ENCODE assay signal across 7 cellular contexts in the genomic region with DNA sequence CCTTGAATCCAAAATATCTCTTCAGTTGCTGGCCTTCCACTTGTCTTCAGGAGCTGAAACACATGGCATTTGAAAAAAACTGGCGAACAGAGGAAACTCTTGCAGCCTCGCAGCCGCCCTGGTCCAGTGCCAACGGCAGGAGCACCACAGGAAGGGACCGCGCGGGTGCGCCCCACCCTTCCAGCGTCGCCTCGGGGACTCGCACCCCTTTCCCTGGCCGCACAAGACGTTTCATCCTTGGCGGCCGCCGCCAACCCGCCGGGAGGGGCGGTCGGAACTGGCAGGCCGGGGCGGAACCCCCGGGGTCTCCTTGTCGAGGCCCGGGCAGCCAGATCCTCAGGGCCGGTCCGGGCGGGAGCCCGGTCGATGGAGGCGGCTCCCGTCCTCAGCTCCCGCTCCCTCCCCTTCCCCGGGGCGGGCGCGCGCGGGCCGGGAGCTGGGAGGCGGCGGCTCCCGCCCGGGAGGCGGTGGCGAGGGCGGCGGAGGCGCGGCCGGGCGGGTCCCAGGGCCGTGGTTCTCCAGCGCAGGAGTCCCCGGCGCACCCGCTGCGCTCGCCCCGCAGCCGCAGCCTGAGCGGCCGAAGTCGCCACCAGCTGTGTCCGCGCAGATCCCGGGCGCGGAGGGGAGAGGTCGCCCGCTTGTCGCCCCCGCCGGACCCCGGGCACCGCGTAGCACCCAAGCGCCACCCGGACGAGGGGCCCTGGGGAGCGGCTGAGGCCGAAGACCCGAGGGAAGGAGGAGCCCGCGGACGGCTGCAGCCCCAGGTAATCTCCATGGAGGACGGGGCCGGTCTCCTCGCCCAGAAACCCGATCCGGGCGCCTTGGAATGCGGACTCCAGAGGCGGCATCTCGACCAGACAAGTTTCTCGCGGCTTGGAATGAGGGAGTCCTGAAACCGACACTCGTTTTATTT. TPM values are rescaled to one million over a fixed set of nuclear protein-coding genes. Genes with fewer than 3 reads are reported as not detected.
A peak's percentile ranks its signal among the peaks of the same experiment; 100 is the strongest.
DNase-seq lines count a peak whose midpoint lies in the region; ATAC-seq and TF ChIP-seq lines count a peak whose summit lies in the region.

No MANE protein-coding gene starts in this region.

- ATAC-seq in WTC11 = peak; percentile 83

- POLR2A ChIA-PET in WTC11 (lab: Charles Lee) = no interaction called here

- H3K4me3 Mint-ChIP-seq in WTC11 (peak overlapping the region; percentile 79), osteocyte (ENCODE audit: unreplicated experiment) (peak overlapping the region; percentile 81)

- H3K27ac Mint-ChIP-seq in WTC11 = no peak overlapping the region
- peak overlapping the region; percentile 72 for H3K27ac Mint-ChIP-seq in osteocyte (ENCODE audit: unreplicated experiment)

- H3K36me3 Mint-ChIP-seq in WTC11 = no peaks in the 10 kb centered on the region
- no peaks in the 10 kb centered on the region for H3K36me3 Mint-ChIP-seq in osteocyte (ENCODE audit: unreplicated experiment)

- DNase-seq in GM03348 (ENCODE audit: low spot score) = peak; percentile 64
- peak; percentile 22 to 29 for DNase-seq in Kasumi-1 (lab: John Stamatoyannopoulos, UW)
- DNase-seq in WTC11 (ENCODE audit: low spot score) = peak; percentile 76
- DNase-seq in glomerular visceral epithelial cell (ENCODE audit: extremely low spot score) = peak; percentile 80
- peak; percentile 88 for DNase-seq in osteocyte (ENCODE audit: extremely low spot score, unreplicated experiment)
- DNase-seq in cerebellar nuclear complex (lab: John Stamatoyannopoulos, UW) = no peak
- DNase-seq in DMS153 treated with DMSO at 0.1 percent for 48 hours (lab: John Stamatoyannopoulos, UW; ENCODE audit: unreplicated experiment) = no peak

- no peak for TF ChIP-seq CTCF in WTC11 (IDR thresholded peaks at IDR 0.05)
- no peak for TF ChIP-seq CTCF in osteocyte (IDR thresholded peaks at IDR 0.05)

- H3K9me3 Mint-ChIP-seq in WTC11 = no peaks in the 10 kb centered on the region
- no peaks in the 10 kb centered on the region for H3K9me3 Mint-ChIP-seq in osteocyte (ENCODE audit: unreplicated experiment)

- H3K27me3 Mint-ChIP-seq in WTC11 (ENCODE audit: low read depth) (peaks cover 16% of the 10 kb centered on the region), osteocyte (ENCODE audit: unreplicated experiment) (peaks cover 7% of the 10 kb centered on the region)

- H3K4me1 Mint-ChIP-seq in WTC11 = peaks cover 15% of the 10 kb centered on the region
- peaks cover 16% of the 10 kb centered on the region for H3K4me1 Mint-ChIP-seq in osteocyte (ENCODE audit: unreplicated experiment)

- CTCF ChIA-PET in WTC11 (lab: Charles Lee) = interaction anchor here (0.5 to 1.8 kb wide), 11 partner anchors 14 to 899 kb away, joined by 3 to 9 read pairs (median 4); no protein-coding TSS in a partner anchor

TF ChIP-seq in WTC11, 78 proteins besides CTCF, POLR2A, EP300 and RAD21 (continues in another document):
- TF ChIP-seq ZNF671 (CRISPR knock-in tag; IDR thresholded peaks at IDR 0.05) = no peak
- TF ChIP-seq, protein P1, sequence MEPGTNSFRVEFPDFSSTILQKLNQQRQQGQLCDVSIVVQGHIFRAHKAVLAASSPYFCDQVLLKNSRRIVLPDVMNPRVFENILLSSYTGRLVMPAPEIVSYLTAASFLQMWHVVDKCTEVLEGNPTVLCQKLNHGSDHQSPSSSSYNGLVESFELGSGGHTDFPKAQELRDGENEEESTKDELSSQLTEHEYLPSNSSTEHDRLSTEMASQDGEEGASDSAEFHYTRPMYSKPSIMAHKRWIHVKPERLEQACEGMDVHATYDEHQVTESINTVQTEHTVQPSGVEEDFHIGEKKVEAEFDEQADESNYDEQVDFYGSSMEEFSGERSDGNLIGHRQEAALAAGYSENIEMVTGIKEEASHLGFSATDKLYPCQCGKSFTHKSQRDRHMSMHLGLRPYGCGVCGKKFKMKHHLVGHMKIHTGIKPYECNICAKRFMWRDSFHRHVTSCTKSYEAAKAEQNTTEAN (CRISPR knock-in tag; IDR thresholded peaks at IDR 0.05) = 0 out of 2 replicates have a peak, but pooled peaks have one; percentile 36
- TF ChIP-seq ATF1 (CRISPR knock-in tag; IDR thresholded peaks at IDR 0.05) = no peak
- TF ChIP-seq TEAD1 (CRISPR knock-in tag; IDR thresholded peaks at IDR 0.05) = no peak
- TF ChIP-seq, protein P2, sequence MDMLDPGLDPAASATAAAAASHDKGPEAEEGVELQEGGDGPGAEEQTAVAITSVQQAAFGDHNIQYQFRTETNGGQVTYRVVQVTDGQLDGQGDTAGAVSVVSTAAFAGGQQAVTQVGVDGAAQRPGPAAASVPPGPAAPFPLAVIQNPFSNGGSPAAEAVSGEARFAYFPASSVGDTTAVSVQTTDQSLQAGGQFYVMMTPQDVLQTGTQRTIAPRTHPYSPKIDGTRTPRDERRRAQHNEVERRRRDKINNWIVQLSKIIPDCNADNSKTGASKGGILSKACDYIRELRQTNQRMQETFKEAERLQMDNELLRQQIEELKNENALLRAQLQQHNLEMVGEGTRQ (CRISPR knock-in tag; IDR thresholded peaks at IDR 0.05) = no peak; the same call in 1 of the 2 replicates
- no peak for TF ChIP-seq ZNF219 (CRISPR knock-in tag; IDR thresholded peaks at IDR 0.05; ENCODE audit: borderline replicate concordance)
- TF ChIP-seq NFE2L1 (CRISPR knock-in tag; IDR thresholded peaks at IDR 0.05) = no peak
- TF ChIP-seq IRF2 (CRISPR knock-in tag; IDR thresholded peaks at IDR 0.05; ENCODE audit: borderline replicate concordance, low read depth) = no peak
- TF ChIP-seq, protein P3, sequence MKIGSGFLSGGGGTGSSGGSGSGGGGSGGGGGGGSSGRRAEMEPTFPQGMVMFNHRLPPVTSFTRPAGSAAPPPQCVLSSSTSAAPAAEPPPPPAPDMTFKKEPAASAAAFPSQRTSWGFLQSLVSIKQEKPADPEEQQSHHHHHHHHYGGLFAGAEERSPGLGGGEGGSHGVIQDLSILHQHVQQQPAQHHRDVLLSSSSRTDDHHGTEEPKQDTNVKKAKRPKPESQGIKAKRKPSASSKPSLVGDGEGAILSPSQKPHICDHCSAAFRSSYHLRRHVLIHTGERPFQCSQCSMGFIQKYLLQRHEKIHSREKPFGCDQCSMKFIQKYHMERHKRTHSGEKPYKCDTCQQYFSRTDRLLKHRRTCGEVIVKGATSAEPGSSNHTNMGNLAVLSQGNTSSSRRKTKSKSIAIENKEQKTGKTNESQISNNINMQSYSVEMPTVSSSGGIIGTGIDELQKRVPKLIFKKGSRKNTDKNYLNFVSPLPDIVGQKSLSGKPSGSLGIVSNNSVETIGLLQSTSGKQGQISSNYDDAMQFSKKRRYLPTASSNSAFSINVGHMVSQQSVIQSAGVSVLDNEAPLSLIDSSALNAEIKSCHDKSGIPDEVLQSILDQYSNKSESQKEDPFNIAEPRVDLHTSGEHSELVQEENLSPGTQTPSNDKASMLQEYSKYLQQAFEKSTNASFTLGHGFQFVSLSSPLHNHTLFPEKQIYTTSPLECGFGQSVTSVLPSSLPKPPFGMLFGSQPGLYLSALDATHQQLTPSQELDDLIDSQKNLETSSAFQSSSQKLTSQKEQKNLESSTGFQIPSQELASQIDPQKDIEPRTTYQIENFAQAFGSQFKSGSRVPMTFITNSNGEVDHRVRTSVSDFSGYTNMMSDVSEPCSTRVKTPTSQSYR (CRISPR knock-in tag; IDR thresholded peaks at IDR 0.05) = no peak
- TF ChIP-seq JUN (CRISPR knock-in tag; IDR thresholded peaks at IDR 0.05) = no peak
- TF ChIP-seq CREM (CRISPR knock-in tag; IDR thresholded peaks at IDR 0.05) = peak; percentile 62; the same call in 1 of the 2 replicates
- TF ChIP-seq, protein P4, sequence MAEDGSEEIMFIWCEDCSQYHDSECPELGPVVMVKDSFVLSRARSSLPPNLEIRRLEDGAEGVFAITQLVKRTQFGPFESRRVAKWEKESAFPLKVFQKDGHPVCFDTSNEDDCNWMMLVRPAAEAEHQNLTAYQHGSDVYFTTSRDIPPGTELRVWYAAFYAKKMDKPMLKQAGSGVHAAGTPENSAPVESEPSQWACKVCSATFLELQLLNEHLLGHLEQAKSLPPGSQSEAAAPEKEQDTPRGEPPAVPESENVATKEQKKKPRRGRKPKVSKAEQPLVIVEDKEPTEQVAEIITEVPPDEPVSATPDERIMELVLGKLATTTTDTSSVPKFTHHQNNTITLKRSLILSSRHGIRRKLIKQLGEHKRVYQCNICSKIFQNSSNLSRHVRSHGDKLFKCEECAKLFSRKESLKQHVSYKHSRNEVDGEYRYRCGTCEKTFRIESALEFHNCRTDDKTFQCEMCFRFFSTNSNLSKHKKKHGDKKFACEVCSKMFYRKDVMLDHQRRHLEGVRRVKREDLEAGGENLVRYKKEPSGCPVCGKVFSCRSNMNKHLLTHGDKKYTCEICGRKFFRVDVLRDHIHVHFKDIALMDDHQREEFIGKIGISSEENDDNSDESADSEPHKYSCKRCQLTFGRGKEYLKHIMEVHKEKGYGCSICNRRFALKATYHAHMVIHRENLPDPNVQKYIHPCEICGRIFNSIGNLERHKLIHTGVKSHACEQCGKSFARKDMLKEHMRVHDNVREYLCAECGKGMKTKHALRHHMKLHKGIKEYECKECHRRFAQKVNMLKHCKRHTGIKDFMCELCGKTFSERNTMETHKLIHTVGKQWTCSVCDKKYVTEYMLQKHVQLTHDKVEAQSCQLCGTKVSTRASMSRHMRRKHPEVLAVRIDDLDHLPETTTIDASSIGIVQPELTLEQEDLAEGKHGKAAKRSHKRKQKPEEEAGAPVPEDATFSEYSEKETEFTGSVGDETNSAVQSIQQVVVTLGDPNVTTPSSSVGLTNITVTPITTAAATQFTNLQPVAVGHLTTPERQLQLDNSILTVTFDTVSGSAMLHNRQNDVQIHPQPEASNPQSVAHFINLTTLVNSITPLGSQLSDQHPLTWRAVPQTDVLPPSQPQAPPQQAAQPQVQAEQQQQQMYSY (CRISPR knock-in tag; IDR thresholded peaks at IDR 0.05) = no peak
- TF ChIP-seq SMAD4 (CRISPR knock-in tag; IDR thresholded peaks at IDR 0.05) = no peak
- TF ChIP-seq GRHL2 (CRISPR knock-in tag; IDR thresholded peaks at IDR 0.05; ENCODE audit: insufficient replicate concordance, severe bottlenecking) = no peak
- 0 out of 2 replicates have a peak, but pooled peaks have one; percentile 56 for TF ChIP-seq EMX1 (CRISPR knock-in tag; IDR thresholded peaks at IDR 0.05)
- TF ChIP-seq, protein P5, sequence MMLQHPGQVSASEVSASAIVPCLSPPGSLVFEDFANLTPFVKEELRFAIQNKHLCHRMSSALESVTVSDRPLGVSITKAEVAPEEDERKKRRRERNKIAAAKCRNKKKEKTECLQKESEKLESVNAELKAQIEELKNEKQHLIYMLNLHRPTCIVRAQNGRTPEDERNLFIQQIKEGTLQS (CRISPR knock-in tag; conservative IDR thresholded peaks at IDR 0.05) = no peak

RNA-seq across cellular contexts. Expression of a gene that starts 0.9 kb away (rescaled TPM):
- total RNA-seq in WTC11 (2021) = 0.30 to 0.39 TPM (median 0.37 TPM) in 3 replicates
- 3.2 and 3.6 TPM in 2 replicates for total RNA-seq in osteocyte

Comparison
In these comparisons a context has a peak if more than half of its experiments do, and no peak if none do; other contexts are left out.
1. DNase-seq: peak in GM03348 (single experiment), Kasumi-1 (2 of 2), WTC11 (single experiment), glomerular visceral epithelial cell (single experiment) and osteocyte (single experiment); none in cerebellar nuclear complex (0 of 2) and DMS153 treated with DMSO at 0.1 percent for 48 hours (single experiment).